33 cellular contexts compared by ENCODE assay signal in genomic region chr11:113856966-113857759, GRCh38. TPM values are rescaled to one million over a fixed set of nuclear protein-coding genes. Genes with fewer than 3 reads are reported as not detected.
"Had no signal": no experiment of that assay in that cellular context is flagged by ENCODE, and none has a peak within 500 bp of the region (broad histone marks: within the 10 kb centered on the region; RNA-seq: fewer than 3 reads in every experiment).

No MANE protein-coding gene starts in this region.

- H3K36me3 Mint-ChIP-seq: activated naive CD4-positive, alpha-beta T cell treated with anti-CD3 and anti-CD28 coated beads, Interleukin-2, amount 50 U/mL, for 24 hours; naive B cell had no signal

- DNase-seq: activated CD4-positive, alpha-beta memory T cell treated with anti-CD3 and anti-CD28 coated beads, Interleukin-2, amount 10 ng/mL, durations not matched to agents 7 days and 5 days; activated CD4-positive, alpha-beta T cell treated with anti-CD3 and anti-CD28 coated beads for 4 hours; activated CD4-positive, CD25-positive, alpha-beta regulatory T cell; activated gamma-delta T cell; activated T-cell treated with anti-CD3 and anti-CD28 coated beads for 4 hours; aorta; caudate nucleus; effector CD8-positive, alpha-beta T cell; head of caudate nucleus; islet precursor cell; naive B cell; sigmoid colon; spleen; stimulated activated CD4-positive, alpha-beta T cell treated with anti-CD3 and anti-CD28 coated beads, Interleukin-4, amount 100 ng/mL, for 1 hour; stimulated activated naive CD4-positive, alpha-beta T cell; T-helper 1 cell; T1000 had no signal

- H3K4me3 ChIP-seq: gastroesophageal sphincter, lung, neural progenitor cell, sigmoid colon, spleen, thoracic aorta, vagina had no signal

- H3K9ac ChIP-seq: neural progenitor cell had no signal

- H3K27ac Mint-ChIP-seq: activated CD4-positive, alpha-beta memory T cell treated with anti-CD3 and anti-CD28 coated beads, Interleukin-2, amount 10 ng/mL, durations not matched to agents 7 days and 5 days; activated naive CD4-positive, alpha-beta T cell treated with anti-CD3 and anti-CD28 coated beads, Interleukin-2, amount 50 U/mL, for 24 hours; activated T-helper 1 cell treated with anti-CD3 and anti-CD28 coated beads, Interleukin-12 subunit alpha, Interleukin-12 subunit beta, Interleukin-2, Interleukin-4 antibody, amounts not matched to agents 30 ng/mL and 10 ng/mL and 1 ng/mL, durations not matched to agents 14 hours and 24 hours and 36 hours; brain; dendritic cell treated with granulocyte-macrophage colony-stimulating factor and Interleukin-4, amounts not matched to agents 40 ng/mL and 50 ng/mL, for 4 days; neural progenitor cell; type B pancreatic cell had no signal

- H3K4me3 Mint-ChIP-seq: activated CD4-positive, alpha-beta memory T cell treated with anti-CD3 and anti-CD28 coated beads, Interleukin-2, amount 10 ng/mL, durations not matched to agents 7 days and 5 days; activated naive CD4-positive, alpha-beta T cell treated with anti-CD3 and anti-CD28 coated beads, Interleukin-2, amount 50 U/mL, for 24 hours; activated T-helper 1 cell treated with anti-CD3 and anti-CD28 coated beads, Interleukin-12 subunit alpha, Interleukin-12 subunit beta, Interleukin-2, Interleukin-4 antibody, amounts not matched to agents 30 ng/mL and 10 ng/mL and 1 ng/mL, durations not matched to agents 14 hours and 24 hours and 36 hours; brain; dendritic cell treated with granulocyte-macrophage colony-stimulating factor and Interleukin-4, amounts not matched to agents 40 ng/mL and 50 ng/mL, for 4 days; naive B cell; neural progenitor cell; type B pancreatic cell had no signal

- H2AFZ ChIP-seq: neural progenitor cell had no signal

- H3K27me3 ChIP-seq: gastroesophageal sphincter, neural progenitor cell, sigmoid colon, spleen, vagina had no signal

- H3K9me3 Mint-ChIP-seq: activated CD4-positive, alpha-beta memory T cell treated with anti-CD3 and anti-CD28 coated beads, Interleukin-2, amount 10 ng/mL, durations not matched to agents 7 days and 5 days; activated naive CD4-positive, alpha-beta T cell treated with anti-CD3 and anti-CD28 coated beads, Interleukin-2, amount 50 U/mL, for 24 hours; activated T-helper 1 cell treated with anti-CD3 and anti-CD28 coated beads, Interleukin-12 subunit alpha, Interleukin-12 subunit beta, Interleukin-2, Interleukin-4 antibody, amounts not matched to agents 30 ng/mL and 10 ng/mL and 1 ng/mL, durations not matched to agents 14 hours and 24 hours and 36 hours; brain; dendritic cell treated with granulocyte-macrophage colony-stimulating factor and Interleukin-4, amounts not matched to agents 40 ng/mL and 50 ng/mL, for 4 days; naive B cell; type B pancreatic cell had no signal

- H3K4me2 ChIP-seq: neural progenitor cell had no signal

- H3K27ac ChIP-seq: gastroesophageal sphincter, neural progenitor cell, sigmoid colon, spleen, thoracic aorta, vagina had no signal

- ATAC-seq: esophagus mucosa, gastroesophageal sphincter had no signal

- H3K9me3 ChIP-seq: gastroesophageal sphincter, sigmoid colon, spleen, thoracic aorta, vagina had no signal

- H3K36me3 ChIP-seq: neural progenitor cell, thoracic aorta had no signal

- H3K27me3 Mint-ChIP-seq: activated CD4-positive, alpha-beta memory T cell treated with anti-CD3 and anti-CD28 coated beads, Interleukin-2, amount 10 ng/mL, durations not matched to agents 7 days and 5 days; activated naive CD4-positive, alpha-beta T cell treated with anti-CD3 and anti-CD28 coated beads, Interleukin-2, amount 50 U/mL, for 24 hours; brain; dendritic cell treated with granulocyte-macrophage colony-stimulating factor and Interleukin-4, amounts not matched to agents 40 ng/mL and 50 ng/mL, for 4 days; naive B cell; type B pancreatic cell had no signal

RNA-seq across cellular contexts. Expression of gene HTR3B, which starts 47.4 kb away (rescaled TPM):
- total RNA-seq: activated CD4-positive, alpha-beta memory T cell treated with anti-CD3 and anti-CD28 coated beads, Interleukin-2, amount 10 ng/mL, durations not matched to agents 7 days and 5 days; activated T-helper 1 cell treated with anti-CD3 and anti-CD28 coated beads, Interleukin-12 subunit alpha, Interleukin-12 subunit beta, Interleukin-2, Interleukin-4 antibody, amounts not matched to agents 30 ng/mL and 10 ng/mL and 1 ng/mL, durations not matched to agents 14 hours and 24 hours and 36 hours; aorta; gastroesophageal sphincter; lung; mesenteric fat pad; mucosa of gallbladder; omental fat pad; renal cortical epithelial cell; sigmoid colon; spleen; thoracic aorta; vagina had no signal
- polyA plus RNA-seq: adipose tissue, aorta, spleen had no signal
